ENCODE assay signal across 11 cellular contexts in the genomic region with DNA sequence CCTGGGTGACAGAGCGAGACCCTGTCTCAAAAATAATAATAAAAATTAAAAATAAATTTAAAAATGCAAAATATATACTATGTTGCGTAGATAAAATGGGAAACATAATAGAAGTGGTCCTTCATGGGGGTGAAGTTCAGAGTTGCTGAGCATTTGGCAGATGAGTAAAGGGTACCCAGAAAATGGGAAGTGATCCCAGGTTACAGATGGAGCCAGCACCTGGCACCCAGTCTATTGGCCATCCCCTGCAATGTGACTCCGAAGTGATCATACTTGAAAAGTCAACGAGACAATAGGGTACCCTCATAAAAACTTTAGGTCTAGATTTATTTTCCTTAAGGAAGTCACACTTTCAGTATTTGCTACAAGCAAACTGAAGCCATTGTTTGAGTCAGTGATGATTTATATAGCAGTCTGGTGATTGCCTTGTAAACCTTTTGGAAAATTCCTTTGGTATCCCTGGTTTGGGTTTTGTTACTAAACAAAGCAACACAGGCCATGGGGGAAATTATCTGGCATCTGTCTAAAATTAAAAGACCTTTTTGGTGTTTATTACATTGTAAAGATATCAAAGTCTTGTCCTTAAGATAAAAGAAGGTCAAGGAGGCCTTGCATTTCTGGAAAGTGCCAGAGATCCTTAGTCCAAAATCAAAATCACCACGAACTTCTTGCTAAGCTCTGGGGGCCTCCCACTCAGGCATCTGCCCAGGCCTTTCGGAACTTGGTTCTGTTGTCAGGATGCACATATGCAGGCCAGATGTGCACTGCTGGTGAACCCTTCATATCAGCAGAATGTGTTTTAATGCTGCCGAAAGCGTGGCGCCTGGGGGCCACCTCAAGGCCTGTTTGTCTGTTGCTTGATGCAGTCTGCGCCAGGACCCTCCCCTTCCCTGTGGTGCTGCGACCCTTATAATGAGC. TPM values are rescaled to one million over a fixed set of nuclear protein-coding genes. Genes with fewer than 3 reads are reported as not detected.
DNase-seq lines count a peak whose midpoint lies in the region; ATAC-seq and TF ChIP-seq lines count a peak whose summit lies in the region.
"Had no signal": no experiment of that assay in that cellular context is flagged by ENCODE, and none has a peak within 500 bp of the region (broad histone marks: within the 10 kb centered on the region; RNA-seq: fewer than 3 reads in every experiment).

No MANE protein-coding gene starts in this region.

- DNase-seq in NCI-H2171 treated with DMSO at 0.1 percent for 48 hours (lab: John Stamatoyannopoulos, UW) (peak; percentile 15), NCI-H2171 (lab: John Stamatoyannopoulos, UW) (no peak), cerebellum (ENCODE audit: low spot score) (peak; percentile 56), iris pigment epithelial cell (ENCODE audit: low read depth) (peak; percentile 78), OCI-M2 (lab: John Stamatoyannopoulos, UW; ENCODE audit: unreplicated experiment) (no peak), dermis blood vessel endothelial cell (no peak)
- no peak for DNase-seq in CD4-positive, alpha-beta T cell
- DNase-seq: 8988T had no signal

- H3K27ac ChIP-seq in urinary bladder (ENCODE audit: low read depth): peak overlapping the region; percentile 46
- H3K27ac ChIP-seq in CD4-positive, alpha-beta T cell (ENCODE audit: low read depth, low read length): no peak overlapping the region

- no peaks in the 10 kb centered on the region for H3K9me3 Mint-ChIP-seq in CD4-positive, alpha-beta T cell

- no peak for ATAC-seq in CD4-positive, alpha-beta T cell (ENCODE audit: poor library complexity)

- no peak overlapping the region for H3K27ac Mint-ChIP-seq in CD4-positive, alpha-beta T cell

- peaks cover 6% of the 10 kb centered on the region for H3K4me1 ChIP-seq in urinary bladder (ENCODE audit: insufficient read depth)

- no peak overlapping the region for H3K4me3 Mint-ChIP-seq in CD4-positive, alpha-beta T cell

- no peak for TF ChIP-seq CTCF in CD4-positive, alpha-beta T cell (IDR thresholded peaks at IDR 0.05)

- intact Hi-C loops in CD4-positive, alpha-beta T cell (cut with DNase I, micrococcal nuclease): no loop called here

- H3K27me3 ChIP-seq in CD4-positive, alpha-beta T cell (ENCODE audit: control insufficient read depth, insufficient read depth, low read length): no peaks in the 10 kb centered on the region
- H3K27me3 ChIP-seq: suprapubic skin had no signal

- POLR2A ChIA-PET in CD4-positive, alpha-beta T cell (lab: Charles Lee): no interaction called here

- 37% methylated on average over 11 of the region's 11 CpGs for WGBS in urinary bladder

- H3K27me3 Mint-ChIP-seq in CD4-positive, alpha-beta T cell: no peaks in the 10 kb centered on the region

- H3K4me3 ChIP-seq in urinary bladder (ENCODE audit: low read depth, low read length): no peak overlapping the region
- H3K4me3 ChIP-seq: suprapubic skin had no signal

- peaks cover 41% of the 10 kb centered on the region for H3K4me1 Mint-ChIP-seq in CD4-positive, alpha-beta T cell (ENCODE audit: low read depth)

- H3K36me3 Mint-ChIP-seq in CD4-positive, alpha-beta T cell (ENCODE audit: low read depth): peaks cover 55% of the 10 kb centered on the region

- CTCF ChIA-PET in CD4-positive, alpha-beta T cell (lab: Charles Lee): no interaction called here

- no peaks in the 10 kb centered on the region for H3K9me3 ChIP-seq in CD4-positive, alpha-beta T cell (ENCODE audit: control insufficient read depth, low read length)
- H3K9me3 ChIP-seq: suprapubic skin had no signal

- H3K36me3 ChIP-seq in urinary bladder (ENCODE audit: insufficient read depth): no peaks in the 10 kb centered on the region

RNA-seq across cellular contexts. Expression of a gene that starts 4.3 kb away (rescaled TPM):
- total RNA-seq in cerebellum (36.8 TPM), urinary bladder (16.7 TPM), dermis blood vessel endothelial cell (24.5 and 45.8 TPM in 2 replicates)
- polyA plus RNA-seq in urinary bladder: 47.9 TPM
- 10 to 100 TPM; 40.3 to 41.7 TPM for total RNA-seq in CD4-positive, alpha-beta T cell

RNA-seq across cellular contexts. Expression of a gene that starts 18.4 kb away (rescaled TPM):
- 6.4 TPM for total RNA-seq in cerebellum
- 7.3 TPM for total RNA-seq in urinary bladder
- polyA plus RNA-seq in urinary bladder: 5.6 TPM
- 4.4 and 7.3 TPM in 2 replicates for total RNA-seq in dermis blood vessel endothelial cell
- 1 to 10 TPM; 2.3 to 2.4 TPM for total RNA-seq in CD4-positive, alpha-beta T cell

RNA-seq across cellular contexts. Expression of a gene that starts 23.3 kb away (rescaled TPM):
- total RNA-seq in cerebellum (2.4 TPM), urinary bladder (3.6 TPM), dermis blood vessel endothelial cell (2.6 and 9.6 TPM in 2 replicates)
- 69.8 TPM for polyA plus RNA-seq in urinary bladder
- total RNA-seq in CD4-positive, alpha-beta T cell: 10 to 100 TPM; 34.4 to 43.0 TPM

RNA-seq across cellular contexts. Expression of a gene that starts 28.3 kb away (rescaled TPM):
- total RNA-seq in cerebellum: not detected
- 0.63 TPM for total RNA-seq in urinary bladder
- polyA plus RNA-seq in urinary bladder: 0.82 TPM
- 0.14 TPM in 1 of 2 replicates, not detected in the other for total RNA-seq in dermis blood vessel endothelial cell
- total RNA-seq in CD4-positive, alpha-beta T cell: under 1 TPM; 0.49 to 0.84 TPM
- total RNA-seq: M059J, suprapubic skin had no signal

RNA-seq across cellular contexts. Expression of a gene that starts 36.9 kb away (rescaled TPM):
- total RNA-seq in cerebellum (not detected), urinary bladder (not detected), dermis blood vessel endothelial cell (not detected in 2 replicates)
- not detected for polyA plus RNA-seq in urinary bladder
- not detected for total RNA-seq in CD4-positive, alpha-beta T cell
- total RNA-seq: M059J, suprapubic skin had no signal

Comparison
In these comparisons a context has a peak if more than half of its experiments do, and no peak if none do; other contexts are left out.
1. DNase-seq: peak in NCI-H2171 treated with DMSO at 0.1 percent for 48 hours (single experiment), cerebellum (single experiment) and iris pigment epithelial cell (single experiment); none in NCI-H2171 (single experiment), OCI-M2 (single experiment), dermis blood vessel endothelial cell (single experiment) and CD4-positive, alpha-beta T cell (0 of 10).